ENCODE assay signal across 20 cellular contexts in the genomic region with DNA sequence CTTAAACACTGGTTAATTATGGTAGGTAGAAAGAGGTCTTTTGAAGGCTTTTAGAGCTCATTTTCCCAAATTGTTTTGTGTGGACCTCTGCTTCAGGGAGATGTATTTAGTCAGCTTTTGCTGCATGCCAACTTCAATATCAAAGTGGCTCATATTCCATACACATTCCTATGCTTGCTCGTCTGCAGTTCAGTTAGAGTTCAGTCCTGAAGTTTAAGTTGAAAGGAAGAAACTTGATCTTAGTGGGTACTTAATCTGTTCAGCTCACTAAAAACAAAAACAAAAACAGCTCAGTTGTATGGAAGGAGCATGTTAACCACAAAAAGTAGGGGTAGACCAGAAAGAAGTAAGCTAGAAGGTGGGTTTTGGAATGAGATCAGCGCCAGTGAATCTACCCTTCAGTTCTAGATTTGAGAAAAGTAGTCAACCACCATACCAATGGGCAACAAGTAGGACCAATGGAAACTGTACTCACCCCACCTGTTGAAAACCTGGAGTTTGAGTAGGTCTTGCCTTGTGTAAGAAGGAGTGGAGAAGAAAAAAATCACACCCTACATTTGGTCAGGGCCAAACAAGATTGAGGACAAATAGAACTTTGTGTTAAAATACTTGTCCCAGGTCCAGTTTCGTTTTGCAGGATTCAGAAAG.
"Had no signal": no experiment of that assay in that cellular context is flagged by ENCODE, and none has a peak within 500 bp of the region (broad histone marks: within the 10 kb centered on the region; RNA-seq: fewer than 3 reads in every experiment).

No MANE protein-coding gene starts in this region.

- H3K9me3 Mint-ChIP-seq: activated T-cell treated with anti-CD3 and anti-CD28 coated beads, Interleukin-2, amount 50 U/mL, for 24 hours; immature natural killer cell had no signal

- H3K27ac ChIP-seq: epithelial cell of prostate, psoas muscle, sigmoid colon, tibial artery, uterus had no signal

- H3K27me3 Mint-ChIP-seq: activated CD8-positive, alpha-beta memory T cell treated with anti-CD3 and anti-CD28 coated beads, Interleukin-2, amount 10 ng/mL, durations not matched to agents 7 days and 5 days; activated naive CD8-positive, alpha-beta T cell; activated T-cell treated with anti-CD3 and anti-CD28 coated beads, Interleukin-2, amount 50 U/mL, for 24 hours; naive thymus-derived CD8-positive, alpha-beta T cell had no signal

- ATAC-seq: activated CD8-positive, alpha-beta memory T cell treated with anti-CD3 and anti-CD28 coated beads, Interleukin-2, amount 10 ng/mL, durations not matched to agents 7 days and 5 days; left cardiac atrium; naive thymus-derived CD8-positive, alpha-beta T cell; psoas muscle had no signal

- H3K27me3 ChIP-seq: sigmoid colon, tibial artery, uterus had no signal

- H3K36me3 ChIP-seq: sigmoid colon, tibial artery, uterus had no signal

- H3K36me3 Mint-ChIP-seq: activated CD8-positive, alpha-beta memory T cell treated with anti-CD3 and anti-CD28 coated beads, Interleukin-2, amount 10 ng/mL, durations not matched to agents 7 days and 5 days; immature natural killer cell; naive thymus-derived CD8-positive, alpha-beta T cell had no signal

- H3K4me3 ChIP-seq: psoas muscle, sigmoid colon, tibial artery, uterus had no signal

- H3K9me3 ChIP-seq: psoas muscle, sigmoid colon, tibial artery, uterus had no signal

- H3K4me1 Mint-ChIP-seq: immature natural killer cell; naive thymus-derived CD8-positive, alpha-beta T cell had no signal

- H3K4me3 Mint-ChIP-seq: activated CD8-positive, alpha-beta memory T cell treated with anti-CD3 and anti-CD28 coated beads, Interleukin-2, amount 10 ng/mL, durations not matched to agents 7 days and 5 days; activated naive CD8-positive, alpha-beta T cell; activated T-cell treated with anti-CD3 and anti-CD28 coated beads, Interleukin-2, amount 50 U/mL, for 24 hours; immature natural killer cell; naive thymus-derived CD8-positive, alpha-beta T cell had no signal

- H3K27ac Mint-ChIP-seq: activated CD8-positive, alpha-beta memory T cell treated with anti-CD3 and anti-CD28 coated beads, Interleukin-2, amount 10 ng/mL, durations not matched to agents 7 days and 5 days; activated naive CD8-positive, alpha-beta T cell; activated T-cell treated with anti-CD3 and anti-CD28 coated beads, Interleukin-2, amount 50 U/mL, for 24 hours; immature natural killer cell; naive thymus-derived CD8-positive, alpha-beta T cell had no signal

- DNase-seq: activated CD4-positive, alpha-beta T cell treated with anti-CD3 and anti-CD28 coated beads for 1 hour; activated CD4-positive, alpha-beta T cell treated with anti-CD3 and anti-CD28 coated beads, Interleukin-2, amount 50 U/mL, for 48 hours; activated CD8-positive, alpha-beta memory T cell treated with anti-CD3 and anti-CD28 coated beads, Interleukin-2, amount 10 ng/mL, durations not matched to agents 7 days and 5 days; activated effector memory CD4-positive, alpha-beta T cell treated with anti-CD3 and anti-CD28 coated beads, Interleukin-2, amount 50 U/mL, for 16 hours; activated T-cell treated with anti-CD3 and anti-CD28 coated beads, Interleukin-2, amount 50 U/mL, for 24 hours; cortex of kidney; effector memory CD4-positive, alpha-beta T cell; glutamatergic neuron; immature natural killer cell; left cardiac atrium; naive thymus-derived CD8-positive, alpha-beta T cell; nucleus accumbens; psoas muscle; sigmoid colon; stimulated activated CD4-positive, alpha-beta T cell treated with anti-CD3 and anti-CD28 coated beads, Interleukin-4, amount 100 ng/mL, for 1 hour; SW 1271; tibial artery; uterus had no signal

- H3K4me1 ChIP-seq: psoas muscle, sigmoid colon, tibial artery, uterus had no signal
